ENCODE assay signal across 7 cellular contexts in genomic region chr9:27548055-27548741, GRCh38. TPM values are rescaled to one million over a fixed set of nuclear protein-coding genes. Genes with fewer than 3 reads are reported as not detected.
DNase-seq lines count a peak whose midpoint lies in the region; ATAC-seq and TF ChIP-seq lines count a peak whose summit lies in the region.

No MANE protein-coding gene starts in this region.

- no peaks in the 10 kb centered on the region for H3K4me1 ChIP-seq in left lung
- H3K4me1 ChIP-seq in CD4-positive, alpha-beta memory T cell (ENCODE audit: insufficient read depth, low read length): no peaks in the 10 kb centered on the region

- ATAC-seq in left lung (peak; percentile 92), HG03521 (IDR thresholded peaks at IDR 0.05; ENCODE audit: unreplicated experiment) (no peak)

- peaks cover 0 to 80% of the 10 kb centered on the region in 2 donors for H3K36me3 ChIP-seq in left lung
- H3K36me3 ChIP-seq in CD4-positive, alpha-beta memory T cell (ENCODE audit: insufficient read depth, low read length): peaks cover 4% of the 10 kb centered on the region

- H3K27me3 Mint-ChIP-seq in brain: no peaks in the 10 kb centered on the region
- H3K27me3 Mint-ChIP-seq in CD4-positive, alpha-beta memory T cell: no peaks in the 10 kb centered on the region
- no peaks in the 10 kb centered on the region for H3K27me3 Mint-ChIP-seq in activated T-cell treated with anti-CD3 and anti-CD28 coated beads, Interleukin-2, amount 50 U/mL, for 24 hours

- no peaks in the 10 kb centered on the region for H3K27me3 ChIP-seq in left lung
- H3K27me3 ChIP-seq in CD4-positive, alpha-beta memory T cell (ENCODE audit: insufficient read depth, low read length): no peaks in the 10 kb centered on the region

- no peak for DNase-seq in LNCaP clone FGC (ENCODE audit: low read depth)
- no peak for DNase-seq in left lung
- no peak for DNase-seq in CD4-positive, alpha-beta memory T cell
- no peak for DNase-seq in activated T-cell treated with anti-CD3 and anti-CD28 coated beads, Interleukin-2, amount 50 U/mL, for 24 hours

- peak overlapping the region in 1 of 5 experiments; percentile 36 for H3K27ac Mint-ChIP-seq in brain
- H3K27ac Mint-ChIP-seq in CD4-positive, alpha-beta memory T cell: no peak overlapping the region
- no peak overlapping the region for H3K27ac Mint-ChIP-seq in activated T-cell treated with anti-CD3 and anti-CD28 coated beads, Interleukin-2, amount 50 U/mL, for 24 hours

- no peaks in the 10 kb centered on the region for H3K9me3 Mint-ChIP-seq in brain
- peaks cover 0 to under 1% (median 0%) of the 10 kb centered on the region in 8 donors for H3K9me3 Mint-ChIP-seq in CD4-positive, alpha-beta memory T cell
- no peaks in the 10 kb centered on the region for H3K9me3 Mint-ChIP-seq in activated T-cell treated with anti-CD3 and anti-CD28 coated beads, Interleukin-2, amount 50 U/mL, for 24 hours

- no peak overlapping the region for H3K27ac ChIP-seq in left lung
- H3K27ac ChIP-seq in CD4-positive, alpha-beta memory T cell (ENCODE audit: low read depth, low read length): no peak overlapping the region

- H3K4me3 ChIP-seq in LNCaP clone FGC (ENCODE audit: low read depth, low read length): no peak overlapping the region
- no peak overlapping the region for H3K4me3 ChIP-seq in left lung
- no peak overlapping the region for H3K4me3 ChIP-seq in CD4-positive, alpha-beta memory T cell (ENCODE audit: low read length in 2 of 2)

- peaks cover under 1% of the 10 kb centered on the region for H3K4me1 Mint-ChIP-seq in brain
- peaks cover 0 to 1% (median under 1%) of the 10 kb centered on the region in 4 donors for H3K4me1 Mint-ChIP-seq in CD4-positive, alpha-beta memory T cell
- no peaks in the 10 kb centered on the region for H3K4me1 Mint-ChIP-seq in activated T-cell treated with anti-CD3 and anti-CD28 coated beads, Interleukin-2, amount 50 U/mL, for 24 hours (ENCODE audit: low read depth)

- no peak overlapping the region for H3K4me3 Mint-ChIP-seq in brain
- no peak overlapping the region for H3K4me3 Mint-ChIP-seq in CD4-positive, alpha-beta memory T cell
- no peak overlapping the region for H3K4me3 Mint-ChIP-seq in activated T-cell treated with anti-CD3 and anti-CD28 coated beads, Interleukin-2, amount 50 U/mL, for 24 hours

- CTCF ChIA-PET in CD4-positive, alpha-beta memory T cell (lab: Charles Lee; ENCODE audit: partially characterized antibody): interaction anchor here (2.3 to 3.8 kb wide), 2 partner anchors 18 to 215 kb away, joined by 10 to 19 read pairs; partner anchors contain the start of gene MOB3B

- TF ChIP-seq CTCF in GM12872 (IDR thresholded peaks at IDR 0.05; ENCODE audit: insufficient read depth, low read depth, low read length): peak; percentile 35; the same call in 1 of the 3 replicates
- TF ChIP-seq CTCF in LNCaP clone FGC (IDR thresholded peaks at IDR 0.05; ENCODE audit: control insufficient read depth, extremely low read depth, insufficient read depth): peak; percentile 42
- peak; percentile 74 to 77 for TF ChIP-seq CTCF in brain (conservative IDR thresholded peaks at IDR 0.05)
- TF ChIP-seq CTCF in left lung (IDR thresholded peaks at IDR 0.05): peak; percentile 1 to 41

- H3K36me3 Mint-ChIP-seq in brain: peaks cover 46% of the 10 kb centered on the region
- H3K36me3 Mint-ChIP-seq in CD4-positive, alpha-beta memory T cell: peaks cover 32 to 45% of the 10 kb centered on the region in 2 donors
- H3K36me3 Mint-ChIP-seq in activated T-cell treated with anti-CD3 and anti-CD28 coated beads, Interleukin-2, amount 50 U/mL, for 24 hours (ENCODE audit: low read depth): peaks cover 62% of the 10 kb centered on the region

- POLR2A ChIA-PET in CD4-positive, alpha-beta memory T cell (lab: Charles Lee; ENCODE audit: partially characterized antibody): no interaction called here

- H3K9me3 ChIP-seq in left lung: no peaks in the 10 kb centered on the region
- no peaks in the 10 kb centered on the region for H3K9me3 ChIP-seq in CD4-positive, alpha-beta memory T cell (ENCODE audit: control insufficient read depth in 1 of 2, low read length in 2 of 2)

- intact Hi-C loops in left lung (cut with DNase I): loop anchor here in 1 of 2 donors (5.0 kb wide), 1 partner anchor 216 kb away; no protein-coding TSS in a partner anchor
- intact Hi-C loops in CD4-positive, alpha-beta memory T cell (cut with micrococcal nuclease): loop anchor here (1.0 kb wide), 1 partner anchor 215 kb away; no protein-coding TSS in a partner anchor

RNA-seq across cellular contexts. Expression of gene MOB3B, which starts 18.6 kb away (rescaled TPM):
- 4.4 TPM for polyA plus RNA-seq in brain (ENCODE audit: insufficient read depth, low read depth, low replicate concordance)
- total RNA-seq in left lung: 10 to 100 TPM in 1 of 2 donors, 1 to 10 TPM in 1; 7.2 to 13.6 TPM
- under 1 TPM; 0.53 to 0.64 TPM for total RNA-seq in CD4-positive, alpha-beta memory T cell
- under 1 TPM; 0.05 to 0.16 TPM for polyA plus RNA-seq in CD4-positive, alpha-beta memory T cell

RNA-seq across cellular contexts. Expression of gene IFNK, which starts 24.1 kb away (rescaled TPM):
- not detected for polyA plus RNA-seq in brain (ENCODE audit: insufficient read depth, low read depth, low replicate concordance)
- total RNA-seq in left lung: not detected
- not detected for total RNA-seq in CD4-positive, alpha-beta memory T cell
- not detected for polyA plus RNA-seq in CD4-positive, alpha-beta memory T cell

RNA-seq across cellular contexts. Expression of gene C9orf72, which starts 25.1 kb away (rescaled TPM):
- 12.3 TPM for polyA plus RNA-seq in brain (ENCODE audit: insufficient read depth, low read depth, low replicate concordance)
- total RNA-seq in left lung: 10 to 100 TPM; 17.1 to 32.4 TPM
- 10 to 100 TPM; 20.3 to 21.1 TPM for total RNA-seq in CD4-positive, alpha-beta memory T cell
- 10 to 100 TPM in 1 of 2 donors, 1 to 10 TPM in 1; 6.5 to 16.9 TPM for polyA plus RNA-seq in CD4-positive, alpha-beta memory T cell

Comparison
In these comparisons a context has a peak if more than half of its experiments do, and no peak if none do; other contexts are left out.
1. CTCF ChIP-seq: peak in every context shown above with its lines; median percentile 76 in brain; 42 in LNCaP clone FGC; 35 in GM12872; 21 in left lung.
2. RNA of gene MOB3B, which starts 18.6 kb away (total RNA-seq): 7.2 to 13.6 TPM in left lung; 0.53 to 0.64 TPM in CD4-positive, alpha-beta memory T cell; every median in the first group is over 4 times any median in the second.